8 cellular contexts compared by ENCODE assay signal in genomic region chr4:140721088-140721421, GRCh38. TPM values are rescaled to one million over a fixed set of nuclear protein-coding genes. Genes with fewer than 3 reads are reported as not detected.
DNase-seq lines count a peak whose midpoint lies in the region; ATAC-seq and TF ChIP-seq lines count a peak whose summit lies in the region.
"Had no signal": no experiment of that assay in that cellular context is flagged by ENCODE, and none has a peak within 500 bp of the region (broad histone marks: within the 10 kb centered on the region; RNA-seq: fewer than 3 reads in every experiment).

No MANE protein-coding gene starts in this region.

- intact Hi-C loops in spleen (cut with DNase I; ENCODE audit: low total_unique reads) = no loop called here

- H3K4me3 ChIP-seq in WI38 (ENCODE audit: low read depth, low read length) = peak overlapping the region; percentile 26
- peak overlapping the region in 6 of 8 donors; percentile 4 to 53 (median 18) for H3K4me3 ChIP-seq in spleen

- in situ Hi-C loops in KBM-7 (cut with MboI; ENCODE audit: low pct_unique_long_range_greater_than_20kb, low sequenced_read_pairs) = no loop called here

- H3K36me3 ChIP-seq in spleen = no peaks in the 10 kb centered on the region

- no peak for TF ChIP-seq POLR2A in spleen (IDR thresholded peaks at IDR 0.05)
- TF ChIP-seq POLR2A in erythroblast (IDR thresholded peaks at IDR 0.05; ENCODE audit: low read length) = no peak

- DNase-seq in spleen = no peak
- DNase-seq in erythroblast (lab: John Stamatoyannopoulos, UW) = no peak
- DNase-seq in KBM-7 = no peak
- no peak for DNase-seq in DMS79 treated with DMSO at 0.1 percent for 48 hours (lab: John Stamatoyannopoulos, UW)
- DNase-seq: stimulated activated CD4-positive, alpha-beta T cell treated with anti-CD3 and anti-CD28 coated beads, Interleukin-2, amount 100 ng/mL, for 24 hours had no signal

- peak; percentile 65 for ATAC-seq in GM19372 (IDR thresholded peaks at IDR 0.05; ENCODE audit: low read depth, unreplicated experiment)
- ATAC-seq in HG02973 (IDR thresholded peaks at IDR 0.05; ENCODE audit: unreplicated experiment) = peak; percentile 43

- peak overlapping the region; percentile 58 to 85 (median 80) for H3K27ac ChIP-seq in spleen

- H3K9me3 ChIP-seq in spleen = no peaks in the 10 kb centered on the region

- H3K4me1 ChIP-seq in spleen = peaks cover 41 to 85% (median 63%) of the 10 kb centered on the region in 6 donors

- no peak for TF ChIP-seq CTCF in WI38 (IDR thresholded peaks at IDR 0.05; ENCODE audit: low read depth, low read length)
- TF ChIP-seq CTCF in spleen (IDR thresholded peaks at IDR 0.05 in 8 of 11, conservative IDR thresholded peaks at IDR 0.05 in 3 of 11) = no peak

- H3K27me3 ChIP-seq in spleen (replicated peaks in 1 of 7) = no peaks in the 10 kb centered on the region

- 28 to 34% (median 31%) methylated on average over 3 of the region's 3 CpGs for WGBS in spleen, 5 donors

RNA-seq across cellular contexts. Expression of gene TBC1D9, which starts 35.1 kb away (rescaled TPM):
- 10 to 100 TPM; 73.5 to 99.1 (median 81.2) TPM for total RNA-seq in spleen
- polyA plus RNA-seq in spleen = 10 to 100 TPM; 11.6 to 31.2 (median 26.4) TPM
